Comparison of ENCODE assay signal across 25 cellular contexts in genomic region chr1:35530946-35531345, GRCh38. TPM values are rescaled to one million over a fixed set of nuclear protein-coding genes. Genes with fewer than 3 reads are reported as not detected.
"Had no signal": no experiment of that assay in that cellular context is flagged by ENCODE, and none has a peak within 500 bp of the region (broad histone marks: within the 10 kb centered on the region; RNA-seq: fewer than 3 reads in every experiment).

No MANE protein-coding gene starts in this region.

- H3K4me3 Mint-ChIP-seq: activated CD8-positive, alpha-beta T cell treated with anti-CD3 and anti-CD28 coated beads for 36 hours; activated naive CD4-positive, alpha-beta T cell treated with anti-CD3 and anti-CD28 coated beads, Interleukin-2, amount 50 U/mL, for 24 hours; activated T-cell treated with anti-CD3 and anti-CD28 coated beads, Interleukin-2, amount 50 U/mL, for 72 hours; T-helper 1 cell treated with Interleukin-12 subunit alpha and Interleukin-12 subunit beta and Interleukin-4 antibody, amounts not matched to agents 30 μg/mL and 1 μg/mL, for 36 hours had no signal

- H3K27me3 ChIP-seq: brain microvascular endothelial cell, MG63, SJSA1 had no signal

- H3K4me1 ChIP-seq: SJSA1 had no signal

- H3K4me3 ChIP-seq: MG63, SJSA1 had no signal

- H3K27ac ChIP-seq: brain microvascular endothelial cell, SJSA1 had no signal

- ATAC-seq: activated CD4-positive, CD25-positive, alpha-beta regulatory T cell treated with anti-CD3 and anti-CD28 coated beads, Interleukin-2, amount 50 U/mL, for 24 hours; activated CD8-positive, alpha-beta T cell treated with anti-CD3 and anti-CD28 coated beads for 36 hours; activated T-cell treated with anti-CD3 and anti-CD28 coated beads, Interleukin-2, amount 50 U/mL, for 72 hours; Panc1 had no signal

- DNase-seq: activated CD4-positive, alpha-beta T cell treated with anti-CD3 and anti-CD28 coated beads for 4 hours; activated CD8-positive, alpha-beta memory T cell treated with anti-CD3 and anti-CD28 coated beads, Interleukin-2, amount 50 U/mL, for 4 hours; activated CD8-positive, alpha-beta T cell treated with anti-CD3 and anti-CD28 coated beads for 36 hours; activated T-cell treated with anti-CD3 and anti-CD28 coated beads, Interleukin-2, amount 50 U/mL, for 72 hours; amygdala; brain microvascular endothelial cell; central memory CD4-positive, alpha-beta T cell; MG63; MV-4-11; NCI-H1105; NCI-H1436; NCI-H1694 treated with DMSO at 0.1 percent for 48 hours; NCI-H2029 treated with DMSO at 0.1 percent for 48 hours; NCI-H345; NCI-H510A treated with DMSO at 0.1 percent for 48 hours; NCI-H69; NK-92 treated with Interleukin-12 subunit alpha and Interleukin-12 subunit beta, amount 100 ng/mL, for 24 hours; OCI-M1; RPMI8226; SHP77 had no signal

- H3K9me3 ChIP-seq: SJSA1 had no signal

- H3K27me3 Mint-ChIP-seq: activated CD8-positive, alpha-beta T cell treated with anti-CD3 and anti-CD28 coated beads for 36 hours; activated naive CD4-positive, alpha-beta T cell treated with anti-CD3 and anti-CD28 coated beads, Interleukin-2, amount 50 U/mL, for 24 hours had no signal

- H3K27ac Mint-ChIP-seq: activated CD8-positive, alpha-beta T cell treated with anti-CD3 and anti-CD28 coated beads for 36 hours; activated naive CD4-positive, alpha-beta T cell treated with anti-CD3 and anti-CD28 coated beads, Interleukin-2, amount 50 U/mL, for 24 hours; T-helper 1 cell treated with Interleukin-12 subunit alpha and Interleukin-12 subunit beta and Interleukin-4 antibody, amounts not matched to agents 30 μg/mL and 1 μg/mL, for 36 hours had no signal

RNA-seq across cellular contexts. Expression of gene TFAP2E, which starts 42.2 kb away (rescaled TPM):
- total RNA-seq: SJSA1 had no signal
